ENCODE assay signal across 12 cellular contexts in genomic region chr3:188202358-188203138, GRCh38. TPM values are rescaled to one million over a fixed set of nuclear protein-coding genes. Genes with fewer than 3 reads are reported as not detected.
DNase-seq lines count a peak whose midpoint lies in the region; ATAC-seq, FAIRE-seq and TF ChIP-seq lines count a peak whose summit lies in the region.
"Had no signal": no experiment of that assay in that cellular context is flagged by ENCODE, and none has a peak within 500 bp of the region (broad histone marks: within the 10 kb centered on the region; RNA-seq: fewer than 3 reads in every experiment).

No MANE protein-coding gene starts in this region.

- POLR2A ChIA-PET in A549 (lab: Yijun Ruan, JAX) (no interaction called here), WTC11 (lab: Charles Lee) (no interaction called here)

- ATAC-seq in A549 (peak; percentile 66 to 87; a peak in 4 of 6 replicates), WTC11 (peak; percentile 77), GM21529 (IDR thresholded peaks at IDR 0.05; ENCODE audit: unreplicated experiment) (no peak), GM21825 (IDR thresholded peaks at IDR 0.05; ENCODE audit: unreplicated experiment) (no peak)

- H3K9me3 Mint-ChIP-seq in WTC11, result no peaks in the 10 kb centered on the region
- H3K9me3 Mint-ChIP-seq: CD8-positive, alpha-beta memory T cell had no signal

- CTCF ChIA-PET in A549 (lab: Yijun Ruan, JAX), result interaction anchor here (0.5 to 1.2 kb wide), 2 partner anchors 8 to 18 kb away, joined by 3 to 4 read pairs; no protein-coding TSS in a partner anchor
- CTCF ChIA-PET in WTC11 (lab: Charles Lee), result interaction anchor here (0.5 to 1.2 kb wide), 6 partner anchors 10 to 462 kb away, joined by 3 to 5 read pairs (median 4); no protein-coding TSS in a partner anchor

- no peak for TF ChIP-seq POLR2A in A549 (IDR thresholded peaks at IDR 0.05; ENCODE audit: low read length)

- H3K36me3 Mint-ChIP-seq in WTC11, result no peaks in the 10 kb centered on the region

- no peak for FAIRE-seq in A549 (lab: Jason Lieb, UNC)

- TF ChIP-seq CTCF in A549 (IDR thresholded peaks at IDR 0.05), result no peak
- TF ChIP-seq CTCF in GM12864 (IDR thresholded peaks at IDR 0.05; ENCODE audit: low read depth, low read length, missing control alignments), result peak; percentile 11
- TF ChIP-seq CTCF in WTC11 (IDR thresholded peaks at IDR 0.05), result no peak

- H3K9me3 ChIP-seq in A549, result no peaks in the 10 kb centered on the region

- H3K4me1 ChIP-seq in A549, result peaks cover 36% of the 10 kb centered on the region

- WGBS in A549 (ENCODE audit: missing lambda C conversion rate), result 68% methylated on average over 6 of the region's 10 CpGs

- H3K4me3 ChIP-seq in A549 (no peak overlapping the region), GM12864 (ENCODE audit: low read depth, low read length) (no peak overlapping the region)
- H3K4me3 ChIP-seq: skin epidermis had no signal

- DNase-seq in A549 (ENCODE audit: low read depth in 1 of 2, low spot score in 1 of 2) (peak; percentile 29 to 62), GM12864 (ENCODE audit: low read depth) (no peak), WTC11 (ENCODE audit: low spot score) (peak; percentile 33), iPS-NIHi7 (ENCODE audit: extremely low spot score) (peak; percentile 56), posterior vena cava (ENCODE audit: low spot score) (no peak), activated gamma-delta T cell (lab: John Stamatoyannopoulos, UW) (no peak)
- DNase-seq: CD8-positive, alpha-beta memory T cell; foreskin melanocyte; midbrain had no signal

- H3K4me1 Mint-ChIP-seq in WTC11, result peaks cover 13% of the 10 kb centered on the region

- 0 out of 2 replicates have a peak overlapping the region, but pooled peaks have one; percentile 24 for H3K27ac Mint-ChIP-seq in WTC11

- H3K4me3 Mint-ChIP-seq in WTC11, result no peak overlapping the region
- H3K4me3 Mint-ChIP-seq: CD8-positive, alpha-beta memory T cell had no signal

- peak overlapping the region in 1 of 2 experiments; percentile 54; a peak in 1 of 6 replicates for H3K27ac ChIP-seq in A549

- no peaks in the 10 kb centered on the region for H3K27me3 Mint-ChIP-seq in WTC11 (ENCODE audit: low read depth)

- intact Hi-C loops in posterior vena cava (cut with DNase I), result no loop called here

- TF ChIP-seq RAD21 in A549 (conservative IDR thresholded peaks at IDR 0.05 in 1 of 2, IDR thresholded peaks at IDR 0.05 in 1 of 2), result no peak; a peak in 1 of 5 replicates

- peak overlapping the region; percentile 33; the same call in 2 of the 3 replicates for H3K4me2 ChIP-seq in A549

- TF ChIP-seq EP300 in A549 (IDR thresholded peaks at IDR 0.05), result no peak

TF ChIP-seq in A549, 52 proteins besides CTCF, POLR2A, EP300 and RAD21:
- TF ChIP-seq JUN (IDR thresholded peaks at IDR 0.05) (no peak), CEBPB (IDR thresholded peaks at IDR 0.05) (no peak), ZNF302 (CRISPR knock-in tag; IDR thresholded peaks at IDR 0.05) (no peak), FOSL2 (IDR thresholded peaks at IDR 0.05) (no peak), FOSL2 (CRISPR knock-in tag; IDR thresholded peaks at IDR 0.05) (no peak), HES2 (IDR thresholded peaks at IDR 0.05) (no peak), PHF8 (IDR thresholded peaks at IDR 0.05; ENCODE audit: borderline replicate concordance, low read depth) (no peak), RCOR1 (IDR thresholded peaks at IDR 0.05; ENCODE audit: low read depth, low read length) (no peak), HEYL (CRISPR knock-in tag; IDR thresholded peaks at IDR 0.05) (no peak), NPAS2 (CRISPR knock-in tag; IDR thresholded peaks at IDR 0.05; ENCODE audit: borderline replicate concordance) (no peak), SREBF2 (IDR thresholded peaks at IDR 0.05) (no peak), NFE2L2 (conservative IDR thresholded peaks at IDR 0.05; ENCODE audit: low read length) (no peak)
- TF ChIP-seq, protein P1, sequence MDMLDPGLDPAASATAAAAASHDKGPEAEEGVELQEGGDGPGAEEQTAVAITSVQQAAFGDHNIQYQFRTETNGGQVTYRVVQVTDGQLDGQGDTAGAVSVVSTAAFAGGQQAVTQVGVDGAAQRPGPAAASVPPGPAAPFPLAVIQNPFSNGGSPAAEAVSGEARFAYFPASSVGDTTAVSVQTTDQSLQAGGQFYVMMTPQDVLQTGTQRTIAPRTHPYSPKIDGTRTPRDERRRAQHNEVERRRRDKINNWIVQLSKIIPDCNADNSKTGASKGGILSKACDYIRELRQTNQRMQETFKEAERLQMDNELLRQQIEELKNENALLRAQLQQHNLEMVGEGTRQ (IDR thresholded peaks at IDR 0.05), result no peak

TF ChIP-seq in WTC11, 78 proteins besides CTCF, POLR2A, EP300 and RAD21:
- TF ChIP-seq, protein P2, sequence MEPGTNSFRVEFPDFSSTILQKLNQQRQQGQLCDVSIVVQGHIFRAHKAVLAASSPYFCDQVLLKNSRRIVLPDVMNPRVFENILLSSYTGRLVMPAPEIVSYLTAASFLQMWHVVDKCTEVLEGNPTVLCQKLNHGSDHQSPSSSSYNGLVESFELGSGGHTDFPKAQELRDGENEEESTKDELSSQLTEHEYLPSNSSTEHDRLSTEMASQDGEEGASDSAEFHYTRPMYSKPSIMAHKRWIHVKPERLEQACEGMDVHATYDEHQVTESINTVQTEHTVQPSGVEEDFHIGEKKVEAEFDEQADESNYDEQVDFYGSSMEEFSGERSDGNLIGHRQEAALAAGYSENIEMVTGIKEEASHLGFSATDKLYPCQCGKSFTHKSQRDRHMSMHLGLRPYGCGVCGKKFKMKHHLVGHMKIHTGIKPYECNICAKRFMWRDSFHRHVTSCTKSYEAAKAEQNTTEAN (CRISPR knock-in tag; IDR thresholded peaks at IDR 0.05), result no peak
- peak; percentile 94 for TF ChIP-seq HMGA2 (CRISPR knock-in tag; IDR thresholded peaks at IDR 0.05)

RNA-seq across cellular contexts. Expression of gene LPP, which starts 48.6 kb away (rescaled TPM):
- polyA plus RNA-seq in A549 (2011; rRNA removed) (30.4 and 30.8 TPM in 2 replicates), A549 (2017; fragmentation: RNase III; extraction: RNeasy Plus Mini Kit Qiagen cat#74134 plus additional on column Dnase treatment) (11.0 to 14.9 TPM (median 12.2 TPM) in 3 replicates)
- polyA plus RNA-seq in A549 (2012; cell fraction: cytosol; rRNA removed), result 3.4 and 5.3 TPM in 2 replicates
- 11.9 and 13.1 TPM in 2 replicates for polyA plus RNA-seq in A549 (2012; cell fraction: nucleus; rRNA removed)
- polyA minus RNA-seq in A549 (2011; rRNA and poly(A)+ RNA removed), result 405 and 592 TPM in 2 replicates
- total RNA-seq in WTC11 (2021) (49.2 to 55.6 TPM (median 49.6 TPM) in 3 replicates), posterior vena cava (1,000 to 10,000 TPM; 1,601 to 1,705 TPM)

Comparison
In these comparisons a context has a peak if more than half of its experiments do, and no peak if none do; other contexts are left out.
1. ATAC-seq: peak in A549 (2 of 2) and WTC11 (single experiment); none in GM21529 (single experiment) and GM21825 (single experiment).
2. DNase-seq: peak in A549 (2 of 2), WTC11 (single experiment) and iPS-NIHi7 (single experiment); none in GM12864 (single experiment), posterior vena cava (single experiment) and activated gamma-delta T cell (single experiment).
3. RNA of gene LPP, which starts 48.6 kb away (total RNA-seq): 1,601 to 1,705 TPM in posterior vena cava; 49.2 to 55.6 TPM in WTC11; every median in the first group is over 10 times any median in the second.